In genomic region chr5:157487358-157487757, GRCh38 we compare ENCODE assay signal across 14 cellular contexts. TPM values are rescaled to one million over a fixed set of nuclear protein-coding genes. Genes with fewer than 3 reads are reported as not detected.
DNase-seq lines count a peak whose midpoint lies in the region; ATAC-seq and TF ChIP-seq lines count a peak whose summit lies in the region.
"Had no signal": no experiment of that assay in that cellular context is flagged by ENCODE, and none has a peak within 500 bp of the region (broad histone marks: within the 10 kb centered on the region; RNA-seq: fewer than 3 reads in every experiment).

No MANE protein-coding gene starts in this region.

- CTCF ChIA-PET in activated CD4-positive, alpha-beta T cell treated with anti-CD3 and anti-CD28 coated beads, Interleukin-2, amount 10 ng/mL, durations not matched to agents 7 days and 5 days (lab: Charles Lee): no interaction called here

- TF ChIP-seq CTCF in Peyer's patch (IDR thresholded peaks at IDR 0.05): no peak
- no peak for TF ChIP-seq CTCF in osteoblast (IDR thresholded peaks at IDR 0.05; ENCODE audit: extremely low read depth, low read depth, low read length)

- H3K4me1 Mint-ChIP-seq in activated CD4-positive, alpha-beta T cell treated with anti-CD3 and anti-CD28 coated beads, Interleukin-2, amount 10 ng/mL, durations not matched to agents 7 days and 5 days: peaks cover 49% of the 10 kb centered on the region
- H3K4me1 Mint-ChIP-seq in immature natural killer cell: peaks cover 0 to 2% of the 10 kb centered on the region in 2 donors

- peak overlapping the region; percentile 11 for H3K4me3 Mint-ChIP-seq in activated CD4-positive, alpha-beta T cell treated with anti-CD3 and anti-CD28 coated beads, Interleukin-2, amount 10 ng/mL, durations not matched to agents 7 days and 5 days
- H3K4me3 Mint-ChIP-seq in immature natural killer cell: no peak overlapping the region

- H3K79me2 ChIP-seq in osteoblast (ENCODE audit: insufficient read depth, low read length): no peaks in the 10 kb centered on the region

- DNase-seq in activated CD4-positive, alpha-beta T cell treated with anti-CD3 and anti-CD28 coated beads, Interleukin-2, amount 10 ng/mL, durations not matched to agents 7 days and 5 days: peak; percentile 22
- DNase-seq in activated CD4-positive, alpha-beta T cell treated with anti-CD3 and anti-CD28 coated beads for 48 hours: no peak
- DNase-seq in Peyer's patch (peak in 2 of 3 donors; percentile 84 to 86), osteoblast (ENCODE audit: insufficient read length, low spot score, missing footprints) (peak; percentile 71), cortex of kidney (lab: John Stamatoyannopoulos, UW) (no peak), COLO829 (ENCODE audit: low spot score) (no peak), immature natural killer cell (no peak)
- DNase-seq: NCI-H2029; stimulated activated CD4-positive, alpha-beta T cell treated with anti-CD3 and anti-CD28 coated beads, Interleukin-12 subunit alpha, Interleukin-12 subunit beta, amount 100 ng/mL, for 4 hours; stimulated activated CD8-positive, alpha-beta memory T cell treated with anti-CD3 and anti-CD28 coated beads, Interleukin-4, amount 100 ng/mL, for 48 hours had no signal

- H3K36me3 Mint-ChIP-seq in activated CD4-positive, alpha-beta T cell treated with anti-CD3 and anti-CD28 coated beads, Interleukin-2, amount 10 ng/mL, durations not matched to agents 7 days and 5 days (ENCODE audit: low read depth): peaks cover 84% of the 10 kb centered on the region
- H3K36me3 Mint-ChIP-seq in immature natural killer cell: no peaks in the 10 kb centered on the region

- peak overlapping the region; percentile 89 for H3K27ac Mint-ChIP-seq in activated CD4-positive, alpha-beta T cell treated with anti-CD3 and anti-CD28 coated beads, Interleukin-2, amount 10 ng/mL, durations not matched to agents 7 days and 5 days
- no peak overlapping the region for H3K27ac Mint-ChIP-seq in immature natural killer cell

- H2AFZ ChIP-seq in osteoblast (ENCODE audit: low read length): no peak overlapping the region

- H3K27me3 ChIP-seq in Peyer's patch (no peaks in the 10 kb centered on the region), osteoblast (ENCODE audit: insufficient read depth, low read length) (no peaks in the 10 kb centered on the region)

- peaks cover 0 to 41% (median 0%) of the 10 kb centered on the region in 3 donors for H3K36me3 ChIP-seq in Peyer's patch
- peaks cover 23% of the 10 kb centered on the region for H3K36me3 ChIP-seq in osteoblast (ENCODE audit: insufficient read depth, low read length)

- peaks cover 0 to 25% (median 5%) of the 10 kb centered on the region in 4 donors for H3K4me1 ChIP-seq in Peyer's patch
- H3K4me1 ChIP-seq in osteoblast (ENCODE audit: insufficient read depth, low read length): no peaks in the 10 kb centered on the region
- H3K4me1 ChIP-seq: A549 had no signal

- H3K4me3 ChIP-seq in Peyer's patch (no peak overlapping the region), osteoblast (ENCODE audit: insufficient read depth, low read length) (no peak overlapping the region)
- H3K4me3 ChIP-seq: A549 had no signal

- ATAC-seq in GM21515 (IDR thresholded peaks at IDR 0.05; ENCODE audit: unreplicated experiment): peak; percentile 59
- ATAC-seq: Panc1 had no signal

- H3K9me3 ChIP-seq in Peyer's patch (no peaks in the 10 kb centered on the region), osteoblast (ENCODE audit: low read depth, low read length) (no peaks in the 10 kb centered on the region)
- H3K9me3 ChIP-seq: A549 had no signal

- no peak overlapping the region for H3K4me2 ChIP-seq in osteoblast (ENCODE audit: insufficient read depth, low read length)
- H3K4me2 ChIP-seq: A549 had no signal

- POLR2A ChIA-PET in activated CD4-positive, alpha-beta T cell treated with anti-CD3 and anti-CD28 coated beads, Interleukin-2, amount 10 ng/mL, durations not matched to agents 7 days and 5 days (lab: Charles Lee): no interaction called here

- peak overlapping the region; percentile 25 to 82 (median 44) for H3K27ac ChIP-seq in Peyer's patch
- no peak overlapping the region for H3K27ac ChIP-seq in osteoblast (ENCODE audit: low read depth, low read length)
- H3K27ac ChIP-seq: A549 had no signal

- H3K9me3 Mint-ChIP-seq in activated CD4-positive, alpha-beta T cell treated with anti-CD3 and anti-CD28 coated beads, Interleukin-2, amount 10 ng/mL, durations not matched to agents 7 days and 5 days: no peaks in the 10 kb centered on the region
- H3K9me3 Mint-ChIP-seq in immature natural killer cell: no peaks in the 10 kb centered on the region

- no peaks in the 10 kb centered on the region for H3K27me3 Mint-ChIP-seq in activated CD4-positive, alpha-beta T cell treated with anti-CD3 and anti-CD28 coated beads, Interleukin-2, amount 10 ng/mL, durations not matched to agents 7 days and 5 days
- peaks cover 0 to 4% (median 2%) of the 10 kb centered on the region in 3 donors for H3K27me3 Mint-ChIP-seq in immature natural killer cell (ENCODE audit: low read depth in 3 of 3)

- TF ChIP-seq POLR2A in Peyer's patch (IDR thresholded peaks at IDR 0.05): no peak

- peaks cover 2% of the 10 kb centered on the region for H4K20me1 ChIP-seq in osteoblast (ENCODE audit: insufficient read depth, low read length)

RNA-seq across cellular contexts. Expression of gene NIPAL4, which starts 27.3 kb away (rescaled TPM):
- total RNA-seq in activated CD4-positive, alpha-beta T cell treated with anti-CD3 and anti-CD28 coated beads, Interleukin-2, amount 10 ng/mL, durations not matched to agents 7 days and 5 days: under 1 TPM; 0.10 to 0.17 TPM
- total RNA-seq in Peyer's patch: not detected
- 0.36 TPM in 1 of 2 replicates, not detected in the other for total RNA-seq in osteoblast
- not detected for polyA plus RNA-seq in immature natural killer cell
- total RNA-seq: cerebellum had no signal

Comparison
In these comparisons a context has a peak if more than half of its experiments do, and no peak if none do; other contexts are left out.
1. DNase-seq: peak in activated CD4-positive, alpha-beta T cell treated with anti-CD3 and anti-CD28 coated beads, Interleukin-2, amount 10 ng/mL, durations not matched to agents 7 days and 5 days (single experiment), Peyer's patch (2 of 3) and osteoblast (single experiment); none in activated CD4-positive, alpha-beta T cell treated with anti-CD3 and anti-CD28 coated beads for 48 hours (single experiment), cortex of kidney (single experiment), COLO829 (single experiment) and immature natural killer cell (0 of 3).